8 cellular contexts compared by ENCODE assay signal in the genomic region with DNA sequence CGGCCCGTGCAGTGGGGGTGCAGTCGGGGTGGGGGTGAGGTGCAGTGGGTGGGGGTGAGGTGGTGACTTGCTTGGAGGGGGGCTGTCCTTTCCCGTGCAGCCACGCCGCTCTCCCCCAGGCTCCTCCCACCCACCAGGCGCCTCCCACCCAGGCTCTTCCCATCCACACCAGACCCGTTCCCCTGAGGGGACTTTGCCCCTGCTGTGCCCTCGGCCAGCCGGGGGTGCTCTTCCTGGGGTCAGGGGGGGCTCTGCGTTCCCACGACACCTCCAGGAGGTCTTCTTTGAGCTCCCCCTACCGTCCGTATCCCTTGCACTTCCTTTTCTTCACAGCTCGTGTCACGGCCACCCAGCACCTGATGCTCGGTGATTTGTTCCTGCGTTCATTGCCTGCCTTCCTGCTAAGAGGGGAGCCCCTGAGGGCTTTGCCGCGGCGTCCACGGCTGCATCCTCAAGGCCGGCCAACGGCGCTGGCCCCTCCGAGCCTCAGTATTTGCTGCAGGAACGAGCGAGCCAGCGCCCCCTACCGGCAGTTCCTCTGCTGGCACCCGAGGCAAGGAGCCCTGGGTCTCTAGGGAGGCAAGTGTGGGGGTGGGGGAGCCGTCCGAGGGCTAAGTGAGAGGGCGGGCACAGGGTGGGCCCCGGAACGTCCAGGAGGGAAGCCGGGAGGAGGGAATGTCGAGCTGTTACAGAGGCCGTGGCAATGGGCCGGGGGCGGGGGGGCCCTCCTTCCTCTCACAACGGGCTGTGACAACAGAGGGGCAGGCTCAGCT. TPM values are rescaled to one million over a fixed set of nuclear protein-coding genes. Genes with fewer than 3 reads are reported as not detected.
DNase-seq lines count a peak whose midpoint lies in the region; ATAC-seq, FAIRE-seq and TF ChIP-seq lines count a peak whose summit lies in the region.

No MANE protein-coding gene starts in this region.

- no peaks in the 10 kb centered on the region for H3K36me3 ChIP-seq in kidney (ENCODE audit: control insufficient read depth in 1 of 2, insufficient read depth in 2 of 2, low read length in 2 of 2)

- H3K27ac ChIP-seq in caudate nucleus (ENCODE audit: low read depth, low read length) (peak overlapping the region; percentile 40), kidney (ENCODE audit: low read depth in 2 of 2, low read length in 2 of 2) (no peak overlapping the region)

- ATAC-seq in HG02763 (IDR thresholded peaks at IDR 0.05; ENCODE audit: unreplicated experiment) (no peak), HG03097 (IDR thresholded peaks at IDR 0.05; ENCODE audit: low FRiP score, unreplicated experiment) (no peak)

- intact Hi-C loops in kidney (cut with DNase I) = no loop called here

- TF ChIP-seq CTCF in GM12873 (IDR thresholded peaks at IDR 0.05; ENCODE audit: insufficient read depth, low read depth, low read length, missing control alignments) = peak; percentile 79
- TF ChIP-seq CTCF in kidney (IDR thresholded peaks at IDR 0.05; ENCODE audit: borderline replicate concordance, extremely low read depth, insufficient read depth) = peak; percentile 61

- peaks cover 0 to 4% of the 10 kb centered on the region in 2 donors for H3K4me1 ChIP-seq in kidney (ENCODE audit: control insufficient read depth in 1 of 2, insufficient read depth in 1 of 2, low read depth in 1 of 2, low read length in 2 of 2)

- H3K9me3 ChIP-seq in kidney (ENCODE audit: control insufficient read depth in 1 of 2, low read length in 2 of 2) = no peaks in the 10 kb centered on the region

- FAIRE-seq in kidney (lab: Jason Lieb, UNC) = no peak

- DNase-seq in NCI-H146 (lab: John Stamatoyannopoulos, UW) = peak; percentile 43
- peak; percentile 47 for DNase-seq in activated CD4-positive, CD25-positive, alpha-beta regulatory T cell treated with anti-CD3 and anti-CD28 coated beads, Interleukin-2, amount 50 U/mL, for 16 hours (ENCODE audit: low read depth, low spot score)
- peak in 55 of 61 donors; percentile 26 to 84 (median 68) for DNase-seq in caudate nucleus (lab: John Stamatoyannopoulos, UW)
- DNase-seq in kidney = peak; percentile 86
- DNase-seq in stimulated activated CD4-positive, alpha-beta T cell treated with anti-CD3 and anti-CD28 coated beads, Interleukin-15, amount 100 ng/mL, for 24 hours = peak; percentile 89

- H3K9ac ChIP-seq in kidney (ENCODE audit: low read length in 2 of 2) = no peak overlapping the region

- H3K4me3 ChIP-seq in kidney (ENCODE audit: low read length in 2 of 2) = peak overlapping the region; percentile 14 to 48

RNA-seq across cellular contexts. Expression of a gene that starts 11.8 kb away (rescaled TPM):
- 1.2 TPM for total RNA-seq in kidney
- polyA plus RNA-seq in kidney (ENCODE audit: insufficient read depth, low read depth, low replicate concordance) = 2.6 TPM

RNA-seq across cellular contexts. Expression of a gene that starts 42.7 kb away (rescaled TPM):
- total RNA-seq in kidney = not detected
- 115 TPM for polyA plus RNA-seq in kidney (ENCODE audit: insufficient read depth, low read depth, low replicate concordance)

RNA-seq across cellular contexts. Expression of a gene that starts 45.4 kb away (rescaled TPM):
- total RNA-seq in kidney = 31.7 TPM
- polyA plus RNA-seq in kidney (ENCODE audit: insufficient read depth, low read depth, low replicate concordance) = 73.7 TPM
